ENCODE assay signal across 20 cellular contexts in genomic region chr15:32826685-32827084, GRCh38.
"Had no signal": no experiment of that assay in that cellular context is flagged by ENCODE, and none has a peak within 500 bp of the region (broad histone marks: within the 10 kb centered on the region; RNA-seq: fewer than 3 reads in every experiment).

No MANE protein-coding gene starts in this region.

- H3K4me3 Mint-ChIP-seq: dendritic cell treated with granulocyte-macrophage colony-stimulating factor and Interleukin-4, amounts not matched to agents 40 ng/mL and 50 ng/mL, for 4 days; endodermal cell; naive B cell; nephron had no signal

- H3K36me3 Mint-ChIP-seq: naive B cell had no signal

- H3K4me3 ChIP-seq: heart left ventricle, lung had no signal

- H3K36me3 ChIP-seq: heart left ventricle had no signal

- FAIRE-seq: endothelial cell of umbilical vein, small intestine had no signal

- DNase-seq: endodermal cell; erythroblast; foreskin melanocyte; heart left ventricle; hippocampal formation; left colon; left ventricle myocardium superior; mesendoderm; naive B cell; posterior cingulate gyrus; right cardiac atrium; small intestine; stimulated activated CD4-positive, alpha-beta T cell treated with anti-CD3 and anti-CD28 coated beads, Interleukin-12 subunit alpha, Interleukin-12 subunit beta, amount 100 ng/mL, for 4 hours; stimulated activated CD4-positive, alpha-beta T cell treated with anti-CD3 and anti-CD28 coated beads, Interleukin-2, amount 100 ng/mL, for 48 hours; stimulated activated naive CD4-positive, alpha-beta T cell treated with Interleukin-2 at 50 U/mL for 16 hours; trophoblast cell had no signal

- H3K9me3 ChIP-seq: heart left ventricle had no signal

- H3K4me1 Mint-ChIP-seq: naive B cell had no signal

- H3K27ac ChIP-seq: heart left ventricle had no signal

- H3K4me1 ChIP-seq: heart left ventricle had no signal

- ATAC-seq: heart left ventricle, left colon, left ventricle myocardium superior, right cardiac atrium had no signal

- H3K9me3 Mint-ChIP-seq: dendritic cell treated with granulocyte-macrophage colony-stimulating factor and Interleukin-4, amounts not matched to agents 40 ng/mL and 50 ng/mL, for 4 days; endodermal cell; naive B cell; nephron had no signal

- H3K27me3 ChIP-seq: heart left ventricle had no signal

- H3K27ac Mint-ChIP-seq: dendritic cell treated with granulocyte-macrophage colony-stimulating factor and Interleukin-4, amounts not matched to agents 40 ng/mL and 50 ng/mL, for 4 days; endodermal cell; nephron had no signal
